Comparison of ENCODE assay signal across 35 cellular contexts in the genomic region with DNA sequence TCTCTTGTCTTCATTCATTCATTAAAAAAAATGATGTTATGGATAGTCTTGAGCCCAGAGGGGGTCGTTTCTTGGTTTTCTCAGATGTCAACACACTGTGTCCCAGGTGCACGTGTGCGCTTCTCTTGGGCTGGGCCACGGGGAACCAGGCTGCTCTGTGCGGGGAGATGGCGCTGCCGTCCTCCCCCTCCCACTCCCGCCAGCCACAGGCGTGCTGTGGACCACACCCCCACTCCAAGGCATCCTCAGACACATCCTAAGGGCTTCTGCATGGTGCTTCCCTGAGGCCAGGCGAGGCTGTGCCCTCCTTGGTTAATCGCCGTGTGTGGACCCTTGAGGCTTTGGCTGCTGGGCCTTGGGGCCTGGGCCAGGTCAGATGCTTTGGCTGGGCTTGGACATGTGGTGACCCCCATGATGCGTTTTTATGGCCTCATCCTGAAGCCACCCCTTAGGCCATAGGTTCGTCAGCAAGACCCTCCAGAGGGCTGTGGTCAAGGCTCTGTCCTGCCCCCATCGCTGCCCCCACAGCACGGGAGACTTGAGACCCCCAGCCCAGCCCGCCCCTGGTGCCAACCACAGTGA.
"Had no signal": no experiment of that assay in that cellular context is flagged by ENCODE, and none has a peak within 500 bp of the region (broad histone marks: within the 10 kb centered on the region; RNA-seq: fewer than 3 reads in every experiment).

No MANE protein-coding gene starts in this region.

- H3K9ac ChIP-seq: parathyroid adenoma had no signal

- H3K27me3 Mint-ChIP-seq: activated CD8-positive, alpha-beta T cell treated with anti-CD3 and anti-CD28 coated beads for 36 hours; activated naive CD4-positive, alpha-beta T cell treated with anti-CD3 and anti-CD28 coated beads, Interleukin-2, amount 50 U/mL, for 24 hours; central memory CD8-positive, alpha-beta T cell had no signal

- H3K4me1 ChIP-seq: parathyroid adenoma had no signal

- H3K27ac Mint-ChIP-seq: activated CD8-positive, alpha-beta memory T cell treated with anti-CD3 and anti-CD28 coated beads, Interleukin-2, amount 10 ng/mL, durations not matched to agents 7 days and 5 days; activated CD8-positive, alpha-beta T cell treated with anti-CD3 and anti-CD28 coated beads for 36 hours; activated naive CD4-positive, alpha-beta T cell treated with anti-CD3 and anti-CD28 coated beads, Interleukin-2, amount 50 U/mL, for 24 hours; activated naive CD8-positive, alpha-beta T cell treated with anti-CD3 and anti-CD28 coated beads, Interleukin-2, amount 50 U/mL, for 24 hours; activated T-helper 2 cell treated with anti-CD3 and anti-CD28 coated beads, Interferon-gamma antibody, Interleukin-2, Interleukin-4, amounts not matched to agents 10 μg/mL and 5 μg/mL and 100 μg/mL, durations not matched to agents 14 hours and 24 hours and 36 hours; dendritic cell treated with granulocyte-macrophage colony-stimulating factor and Interleukin-4, amounts not matched to agents 40 ng/mL and 50 ng/mL, for 4 days; endodermal cell; immature natural killer cell; stimulated activated memory B cell treated with anti-CD40 and anti-IgM and Interleukin-4, amounts not matched to agents 10 μg/mL and 1 μg/mL and 100 μg/mL, for 72 hours; stimulated activated naive CD8-positive, alpha-beta T cell treated with anti-CD3 and anti-CD28 coated beads, Interleukin-15, amount 100 ng/mL, for 72 hours; T-helper 17 cell had no signal

- H3K36me3 Mint-ChIP-seq: activated CD8-positive, alpha-beta memory T cell treated with anti-CD3 and anti-CD28 coated beads, Interleukin-2, amount 10 ng/mL, durations not matched to agents 7 days and 5 days; activated naive CD4-positive, alpha-beta T cell treated with anti-CD3 and anti-CD28 coated beads, Interleukin-2, amount 50 U/mL, for 24 hours; immature natural killer cell; mesothelial cell of epicardium; stimulated activated memory B cell treated with anti-CD40 and anti-IgM and Interleukin-4, amounts not matched to agents 10 μg/mL and 1 μg/mL and 100 μg/mL, for 72 hours had no signal

- H3K9me3 ChIP-seq: psoas muscle, thyroid gland had no signal

- H3K4me1 Mint-ChIP-seq: activated CD8-positive, alpha-beta memory T cell treated with anti-CD3 and anti-CD28 coated beads, Interleukin-2, amount 10 ng/mL, durations not matched to agents 7 days and 5 days; activated naive CD4-positive, alpha-beta T cell treated with anti-CD3 and anti-CD28 coated beads, Interleukin-2, amount 50 U/mL, for 24 hours; activated naive CD8-positive, alpha-beta T cell treated with anti-CD3 and anti-CD28 coated beads, Interleukin-2, amount 50 U/mL, for 24 hours; central memory CD8-positive, alpha-beta T cell; endodermal cell; immature natural killer cell; stimulated activated memory B cell treated with anti-CD40 and anti-IgM and Interleukin-4, amounts not matched to agents 10 μg/mL and 1 μg/mL and 100 μg/mL, for 72 hours; stimulated activated naive CD8-positive, alpha-beta T cell treated with anti-CD3 and anti-CD28 coated beads, Interleukin-15, amount 100 ng/mL, for 72 hours had no signal

- H3K4me2 ChIP-seq: smooth muscle cell had no signal

- H3K9me3 Mint-ChIP-seq: activated naive CD4-positive, alpha-beta T cell treated with anti-CD3 and anti-CD28 coated beads, Interleukin-2, amount 50 U/mL, for 24 hours; activated naive CD8-positive, alpha-beta T cell treated with anti-CD3 and anti-CD28 coated beads, Interleukin-2, amount 50 U/mL, for 24 hours; activated T-helper 2 cell treated with anti-CD3 and anti-CD28 coated beads, Interferon-gamma antibody, Interleukin-2, Interleukin-4, amounts not matched to agents 10 μg/mL and 5 μg/mL and 100 μg/mL, durations not matched to agents 14 hours and 24 hours and 36 hours; central memory CD8-positive, alpha-beta T cell; dendritic cell treated with granulocyte-macrophage colony-stimulating factor and Interleukin-4, amounts not matched to agents 40 ng/mL and 50 ng/mL, for 4 days; immature natural killer cell; mesothelial cell of epicardium; neural crest cell had no signal

- H3K36me3 ChIP-seq: thyroid gland had no signal

- H2AFZ ChIP-seq: parathyroid adenoma had no signal

- H3K27me3 ChIP-seq: thyroid gland had no signal

- ATAC-seq: activated CD8-positive, alpha-beta memory T cell treated with anti-CD3 and anti-CD28 coated beads, Interleukin-2, amount 10 ng/mL, durations not matched to agents 7 days and 5 days; activated CD8-positive, alpha-beta T cell treated with anti-CD3 and anti-CD28 coated beads for 36 hours; activated naive CD8-positive, alpha-beta T cell treated with anti-CD3 and anti-CD28 coated beads, Interleukin-2, amount 50 U/mL, for 24 hours; esophagus mucosa; left colon; psoas muscle; stimulated activated memory B cell treated with anti-CD40 and anti-IgM and Interleukin-4, amounts not matched to agents 10 μg/mL and 1 μg/mL and 100 μg/mL, for 72 hours; stimulated activated naive CD8-positive, alpha-beta T cell treated with anti-CD3 and anti-CD28 coated beads, Interleukin-15, amount 100 ng/mL, for 72 hours; T-helper 17 cell had no signal

- H3K4me3 ChIP-seq: psoas muscle, smooth muscle cell, thyroid gland had no signal

- DNase-seq: activated CD4-positive, alpha-beta T cell treated with anti-CD3 and anti-CD28 coated beads for 1 hour; activated CD4-positive, alpha-beta T cell treated with anti-CD3 and anti-CD28 coated beads, Interleukin-2, amount 50 U/mL, for 1 hour; activated CD8-positive, alpha-beta memory T cell treated with anti-CD3 and anti-CD28 coated beads, Interleukin-2, amount 10 ng/mL, durations not matched to agents 7 days and 5 days; activated CD8-positive, alpha-beta T cell treated with anti-CD3 and anti-CD28 coated beads for 36 hours; activated naive CD8-positive, alpha-beta T cell treated with anti-CD3 and anti-CD28 coated beads, Interleukin-2, amount 50 U/mL, for 24 hours; activated T-cell treated with anti-CD3 and anti-CD28 coated beads, Interleukin-2, amount 50 U/mL, for 48 hours; endodermal cell; foreskin fibroblast; head of caudate nucleus; hippocampal formation; immature natural killer cell; kidney; left colon; mammary epithelial cell; naive B cell; occipital lobe; psoas muscle; stimulated activated CD4-positive, alpha-beta T cell treated with anti-CD3 and anti-CD28 coated beads, Interleukin-1b, Interleukin-23, amount 100 ng/mL, for 48 hours; stimulated activated CD4-positive, alpha-beta T cell treated with anti-CD3 and anti-CD28 coated beads, Interleukin-4, amount 100 ng/mL, for 4 hours; stimulated activated CD8-positive, alpha-beta memory T cell treated with anti-CD3 and anti-CD28 coated beads, Interleukin-4, amount 100 ng/mL, for 48 hours; stimulated activated naive CD8-positive, alpha-beta T cell treated with anti-CD3 and anti-CD28 coated beads, Interleukin-15, amount 100 ng/mL, for 72 hours; substantia nigra; T-helper 17 cell; T1000; thyroid gland had no signal

- H3K27ac ChIP-seq: parathyroid adenoma, psoas muscle, thyroid gland had no signal

- H3K4me3 Mint-ChIP-seq: activated CD8-positive, alpha-beta memory T cell treated with anti-CD3 and anti-CD28 coated beads, Interleukin-2, amount 10 ng/mL, durations not matched to agents 7 days and 5 days; activated CD8-positive, alpha-beta T cell treated with anti-CD3 and anti-CD28 coated beads for 36 hours; activated naive CD4-positive, alpha-beta T cell treated with anti-CD3 and anti-CD28 coated beads, Interleukin-2, amount 50 U/mL, for 24 hours; activated naive CD8-positive, alpha-beta T cell treated with anti-CD3 and anti-CD28 coated beads, Interleukin-2, amount 50 U/mL, for 24 hours; central memory CD8-positive, alpha-beta T cell; dendritic cell treated with granulocyte-macrophage colony-stimulating factor and Interleukin-4, amounts not matched to agents 40 ng/mL and 50 ng/mL, for 4 days; endodermal cell; immature natural killer cell; mesothelial cell of epicardium; naive B cell; neural crest cell; stimulated activated memory B cell treated with anti-CD40 and anti-IgM and Interleukin-4, amounts not matched to agents 10 μg/mL and 1 μg/mL and 100 μg/mL, for 72 hours; stimulated activated naive CD8-positive, alpha-beta T cell treated with anti-CD3 and anti-CD28 coated beads, Interleukin-15, amount 100 ng/mL, for 72 hours; T-helper 17 cell had no signal
